1 cellular context compared by ENCODE assay signal in the genomic region with DNA sequence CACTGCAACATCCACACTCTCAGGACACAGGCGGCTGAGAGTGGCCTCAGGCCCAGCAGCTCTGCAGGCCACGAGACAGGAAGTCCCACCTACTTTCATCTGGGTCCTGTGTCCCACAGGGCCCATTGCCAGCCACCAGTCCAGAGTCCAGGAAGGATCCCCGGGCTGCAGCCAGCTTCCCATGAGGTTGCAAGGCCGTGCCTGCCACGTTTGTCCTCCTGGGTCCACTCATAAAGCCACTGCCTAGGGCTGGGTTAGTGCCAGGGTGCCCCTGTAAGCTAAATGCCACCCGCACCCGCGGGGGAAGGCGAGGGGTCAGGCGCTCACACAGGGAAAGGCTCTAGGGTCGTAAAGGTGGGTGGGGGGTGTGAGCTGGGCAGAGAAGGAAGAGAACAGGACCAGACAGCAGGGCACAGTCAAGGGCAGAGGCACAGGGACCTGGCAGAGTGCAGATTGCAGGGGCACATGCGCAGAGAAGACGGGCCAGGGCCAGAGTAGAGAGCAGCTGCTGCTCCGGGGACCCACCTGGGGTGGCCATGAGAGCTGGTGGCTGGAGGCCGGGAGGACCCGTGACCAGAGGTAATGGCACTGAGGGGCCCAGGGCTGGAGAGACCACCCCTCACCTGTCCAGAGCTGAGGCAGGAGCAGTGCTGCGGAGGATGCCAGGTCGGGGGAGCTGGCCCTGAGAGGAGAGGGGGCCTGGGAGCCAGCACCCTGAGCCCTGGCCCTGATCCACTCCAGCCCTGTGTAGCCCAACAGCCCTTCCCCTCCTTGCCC.
TF ChIP-seq lines count a peak whose summit lies in the region.

No MANE protein-coding gene starts in this region.

TF ChIP-seq in IMR-90, 13 proteins besides CTCF, POLR2A, EP300 and RAD21:
- no peak for TF ChIP-seq ELK1 (IDR thresholded peaks at IDR 0.05; ENCODE audit: borderline replicate concordance, low read depth, low read length)
- TF ChIP-seq, protein P1, sequence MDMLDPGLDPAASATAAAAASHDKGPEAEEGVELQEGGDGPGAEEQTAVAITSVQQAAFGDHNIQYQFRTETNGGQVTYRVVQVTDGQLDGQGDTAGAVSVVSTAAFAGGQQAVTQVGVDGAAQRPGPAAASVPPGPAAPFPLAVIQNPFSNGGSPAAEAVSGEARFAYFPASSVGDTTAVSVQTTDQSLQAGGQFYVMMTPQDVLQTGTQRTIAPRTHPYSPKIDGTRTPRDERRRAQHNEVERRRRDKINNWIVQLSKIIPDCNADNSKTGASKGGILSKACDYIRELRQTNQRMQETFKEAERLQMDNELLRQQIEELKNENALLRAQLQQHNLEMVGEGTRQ (IDR thresholded peaks at IDR 0.05; ENCODE audit: low read depth, low read length), result no peak
- no peak for TF ChIP-seq BHLHE40 (IDR thresholded peaks at IDR 0.05; ENCODE audit: low read depth, low read length)
- TF ChIP-seq MAZ (IDR thresholded peaks at IDR 0.05; ENCODE audit: borderline replicate concordance, low read depth, low read length), result no peak
- no peak for TF ChIP-seq RCOR1 (IDR thresholded peaks at IDR 0.05; ENCODE audit: insufficient replicate concordance, low read length)
- no peak for TF ChIP-seq NFE2L2 (IDR thresholded peaks at IDR 0.05; ENCODE audit: low read depth, low read length)
- no peak for TF ChIP-seq CHD1 (IDR thresholded peaks at IDR 0.05; ENCODE audit: low read depth, low read length)
- TF ChIP-seq SMC3 (IDR thresholded peaks at IDR 0.05; ENCODE audit: low read depth, low read length), result no peak
- TF ChIP-seq FOS (IDR thresholded peaks at IDR 0.05; ENCODE audit: low read depth, low read length), result no peak
- no peak for TF ChIP-seq MAFK (IDR thresholded peaks at IDR 0.05; ENCODE audit: low read depth, low read length)
- no peak for TF ChIP-seq MXI1 (IDR thresholded peaks at IDR 0.05; ENCODE audit: borderline replicate concordance, low read depth, low read length)
- no peak for TF ChIP-seq CEBPB (IDR thresholded peaks at IDR 0.05; ENCODE audit: low read depth, low read length)
- no peak for TF ChIP-seq RFX5 (IDR thresholded peaks at IDR 0.05; ENCODE audit: low read depth, low read length)
TF ChIP-seq in IMR-90: peak in this region for 0.
